10 cellular contexts compared by ENCODE assay signal in the genomic region with DNA sequence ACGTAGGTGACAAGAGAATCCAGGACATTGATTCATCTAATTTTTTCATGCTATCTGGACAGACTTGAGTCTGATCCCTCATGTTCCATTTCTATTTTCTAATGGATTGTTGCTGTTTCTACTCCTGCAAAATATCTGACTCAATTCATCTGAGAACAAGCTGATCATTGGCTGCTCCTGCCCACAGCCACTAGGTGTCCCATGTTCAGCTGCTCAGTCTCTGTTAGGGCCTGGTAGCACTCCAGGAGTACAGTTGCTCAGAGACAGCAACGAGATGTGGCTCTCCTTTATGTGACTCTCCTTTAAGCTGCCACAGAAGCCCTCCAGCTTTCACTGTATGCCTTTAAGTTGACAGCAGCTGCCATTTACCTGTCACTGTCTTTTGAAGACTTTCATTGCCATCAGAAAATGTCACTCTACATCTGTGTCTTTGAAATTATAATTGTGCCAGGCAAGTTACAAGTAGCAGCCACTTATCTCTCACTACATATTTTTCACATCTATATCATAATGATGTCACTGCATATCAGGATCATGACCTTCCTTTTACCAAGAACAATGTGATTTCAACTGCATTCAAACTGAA.
DNase-seq lines count a peak whose midpoint lies in the region; ATAC-seq, FAIRE-seq and TF ChIP-seq lines count a peak whose summit lies in the region.
"Had no signal": no experiment of that assay in that cellular context is flagged by ENCODE, and none has a peak within 500 bp of the region (broad histone marks: within the 10 kb centered on the region; RNA-seq: fewer than 3 reads in every experiment).

No MANE protein-coding gene starts in this region.

- no peaks in the 10 kb centered on the region for H3K9me3 Mint-ChIP-seq in nephron progenitor cell

- H3K27me3 ChIP-seq in K562 (ENCODE audit: control insufficient read depth in 2 of 2, insufficient read depth in 2 of 2, low read length in 2 of 2): no peaks in the 10 kb centered on the region
- H3K27me3 ChIP-seq: adrenal gland had no signal

- POLR2A ChIA-PET in K562 (lab: Yijun Ruan, JAX): no interaction called here

- peaks cover 8% of the 10 kb centered on the region for H3K4me1 Mint-ChIP-seq in nephron progenitor cell

- no peaks in the 10 kb centered on the region for H3K9me1 ChIP-seq in K562 (ENCODE audit: control insufficient read depth, insufficient read depth, low read length)

- H3K27ac ChIP-seq in K562 (ENCODE audit: extremely low read depth, low read depth, low read length): no peak overlapping the region
- H3K27ac ChIP-seq: adrenal gland had no signal

- no peak for TF ChIP-seq RAD21 in K562 (CRISPR knock-in tag; conservative IDR thresholded peaks at IDR 0.05 in 1 of 2, IDR thresholded peaks at IDR 0.05 in 1 of 2)

- H4K20me1 ChIP-seq in K562 (replicated peaks; ENCODE audit: control insufficient read depth, insufficient read depth, low read length): no peaks in the 10 kb centered on the region

- H3K4me3 ChIP-seq in GM12865 (ENCODE audit: low read depth, low read length): no peak overlapping the region
- no peak overlapping the region for H3K4me3 ChIP-seq in LNCaP clone FGC (ENCODE audit: low read depth, low read length)
- H3K4me3 ChIP-seq in K562: no peak overlapping the region
- H3K4me3 ChIP-seq: adrenal gland had no signal

- H3K36me3 Mint-ChIP-seq in nephron progenitor cell (ENCODE audit: low read depth): no peaks in the 10 kb centered on the region

- no peak for FAIRE-seq in K562 (lab: Jason Lieb, UNC)

- ATAC-seq in K562 (peak; percentile 78), GM19035 (IDR thresholded peaks at IDR 0.05; ENCODE audit: unreplicated experiment) (no peak)

- no peaks in the 10 kb centered on the region for H3K4me1 ChIP-seq in K562 (replicated peaks in 1 of 2; ENCODE audit: control insufficient read depth in 2 of 2, insufficient read depth in 2 of 2, low read length in 2 of 2)
- H3K4me1 ChIP-seq: adrenal gland had no signal

- TF ChIP-seq POLR2A in K562 (conservative IDR thresholded peaks at IDR 0.05): no peak

- no peaks in the 10 kb centered on the region for H3K9me3 ChIP-seq in K562 (replicated peaks; ENCODE audit: control insufficient read depth, insufficient read depth, low read depth, low read length)
- H3K9me3 ChIP-seq: adrenal gland had no signal

- H3K4me2 ChIP-seq in K562 (ENCODE audit: insufficient read depth, low read length): no peak overlapping the region

- H3K4me3 Mint-ChIP-seq in nephron progenitor cell: no peak overlapping the region
- H3K4me3 Mint-ChIP-seq: T-helper 1 cell treated with Interleukin-12 subunit alpha and Interleukin-12 subunit beta and Interleukin-4 antibody, amounts not matched to agents 30 μg/mL and 1 μg/mL, for 36 hours had no signal

- H3K27ac Mint-ChIP-seq in nephron progenitor cell: no peak overlapping the region
- H3K27ac Mint-ChIP-seq: T-helper 1 cell treated with Interleukin-12 subunit alpha and Interleukin-12 subunit beta and Interleukin-4 antibody, amounts not matched to agents 30 μg/mL and 1 μg/mL, for 36 hours had no signal

- in situ Hi-C loops in K562 (cut with MboI): no loop called here

- CTCF ChIA-PET in K562 (lab: Yijun Ruan, JAX; ENCODE audit: low intra/inter-chr PET ratio): no interaction called here

- peak overlapping the region; percentile 63; the same call in 1 of the 2 replicates for H2AFZ ChIP-seq in K562 (ENCODE audit: low read depth, low read length)

- BruUV-seq in K562 (replicated peaks; lab: Mats Ljungman, UMichigan): no TSS peak

- no peaks in the 10 kb centered on the region for H3K79me2 ChIP-seq in K562 (ENCODE audit: control insufficient read depth, insufficient read depth, low read length)

- no peaks in the 10 kb centered on the region for H3K36me3 ChIP-seq in K562 (ENCODE audit: control insufficient read depth, insufficient read depth, low read length)
- H3K36me3 ChIP-seq: adrenal gland had no signal

- DNase-seq in GM12865 (ENCODE audit: low read depth) (peak; percentile 9), LNCaP clone FGC (ENCODE audit: low read depth) (no peak), K562 (ENCODE audit: extremely low read depth in 1 of 4, low spot score in 3 of 4) (peak in 3 of 4 experiments; percentile 6 to 24 (median 14)), nephron progenitor cell (peak; percentile 8), NCI-H1930 (lab: John Stamatoyannopoulos, UW) (no peak), putamen (ENCODE audit: low spot score) (no peak), globus pallidus (ENCODE audit: low spot score) (no peak)

- no peak overlapping the region for H3K9ac ChIP-seq in K562 (ENCODE audit: insufficient read depth in 1 of 2, low read depth in 2 of 2, low read length in 2 of 2)

- H3K27me3 Mint-ChIP-seq in nephron progenitor cell (ENCODE audit: low read depth, poor library complexity): no peaks in the 10 kb centered on the region

- intact Hi-C loops in K562 (cut with micrococcal nuclease): no loop called here

- TF ChIP-seq EP300 in K562 (IDR thresholded peaks at IDR 0.05; ENCODE audit: low read length): no peak

- TF ChIP-seq CTCF in GM12865 (IDR thresholded peaks at IDR 0.05; ENCODE audit: insufficient read depth, low read depth, low read length, missing control alignments) (peak; percentile 28), LNCaP clone FGC (IDR thresholded peaks at IDR 0.05; ENCODE audit: control insufficient read depth, extremely low read depth, insufficient read depth) (peak; percentile 78), K562 (IDR thresholded peaks at IDR 0.05 in 2 of 3, conservative IDR thresholded peaks at IDR 0.05 in 1 of 3; ENCODE audit: insufficient read depth in 2 of 3, low read depth in 1 of 3, low read length in 3 of 3) (peak; percentile 8 to 32 (median 28); a peak in 4 of 6 replicates), nephron progenitor cell (IDR thresholded peaks at IDR 0.05) (peak; percentile 31)

- 6% methylated on average over 2 of the region's 2 CpGs for WGBS in K562 (ENCODE audit: insufficient coverage, low coverage, missing lambda C conversion rate)

TF ChIP-seq in K562, 482 proteins besides CTCF, POLR2A, EP300 and RAD21:
- no peak for TF ChIP-seq CREBBP (IDR thresholded peaks at IDR 0.05; ENCODE audit: low read depth, low read length)
- no peak for TF ChIP-seq SMARCB1 (IDR thresholded peaks at IDR 0.05; ENCODE audit: insufficient read length, low read depth)
- TF ChIP-seq THAP7 (CRISPR knock-in tag; IDR thresholded peaks at IDR 0.05): no peak
- no peak for TF ChIP-seq ZNF174 (CRISPR knock-in tag; IDR thresholded peaks at IDR 0.05)
- no peak for TF ChIP-seq CHCHD3 (CRISPR knock-in tag; IDR thresholded peaks at IDR 0.05)
- no peak for TF ChIP-seq MTA3 (IDR thresholded peaks at IDR 0.05; ENCODE audit: borderline replicate concordance)
- TF ChIP-seq ADNP (tag; IDR thresholded peaks at IDR 0.05): no peak
- TF ChIP-seq HDAC8 (tag; IDR thresholded peaks at IDR 0.05): no peak
- no peak for TF ChIP-seq HDAC6 (IDR thresholded peaks at IDR 0.05; ENCODE audit: low read depth, low read length)
- TF ChIP-seq KDM5B (IDR thresholded peaks at IDR 0.05; ENCODE audit: insufficient replicate concordance, low read depth, low read length): no peak
- TF ChIP-seq KDM1A (IDR thresholded peaks at IDR 0.05): no peak
- no peak for TF ChIP-seq EWSR1 (IDR thresholded peaks at IDR 0.05; ENCODE audit: borderline replicate concordance, low read depth, partially characterized antibody)
- TF ChIP-seq ZNF197 (CRISPR knock-in tag; IDR thresholded peaks at IDR 0.05; ENCODE audit: low read depth): no peak
- TF ChIP-seq, protein P1, sequence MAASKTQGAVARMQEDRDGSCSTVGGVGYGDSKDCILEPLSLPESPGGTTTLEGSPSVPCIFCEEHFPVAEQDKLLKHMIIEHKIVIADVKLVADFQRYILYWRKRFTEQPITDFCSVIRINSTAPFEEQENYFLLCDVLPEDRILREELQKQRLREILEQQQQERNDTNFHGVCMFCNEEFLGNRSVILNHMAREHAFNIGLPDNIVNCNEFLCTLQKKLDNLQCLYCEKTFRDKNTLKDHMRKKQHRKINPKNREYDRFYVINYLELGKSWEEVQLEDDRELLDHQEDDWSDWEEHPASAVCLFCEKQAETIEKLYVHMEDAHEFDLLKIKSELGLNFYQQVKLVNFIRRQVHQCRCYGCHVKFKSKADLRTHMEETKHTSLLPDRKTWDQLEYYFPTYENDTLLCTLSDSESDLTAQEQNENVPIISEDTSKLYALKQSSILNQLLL (CRISPR knock-in tag; IDR thresholded peaks at IDR 0.05; ENCODE audit: borderline replicate concordance): no peak
- no peak for TF ChIP-seq RCOR1 (IDR thresholded peaks at IDR 0.05; ENCODE audit: borderline replicate concordance in 1 of 2, low read depth in 2 of 2, low read length in 2 of 2)

Comparison
In these comparisons a context has a peak if more than half of its experiments do, and no peak if none do; other contexts are left out.
1. DNase-seq: peak in GM12865 (single experiment), K562 (3 of 4) and nephron progenitor cell (single experiment); none in LNCaP clone FGC (single experiment), NCI-H1930 (0 of 2), putamen (single experiment) and globus pallidus (single experiment).
2. CTCF ChIP-seq: peak in every context shown above with its lines; median percentile 78 in LNCaP clone FGC; 31 in nephron progenitor cell; 28 in GM12865; 28 in K562.